6 cellular contexts compared by ENCODE assay signal in genomic region chr5:103860327-103860726, GRCh38.
"Had no signal": no experiment of that assay in that cellular context is flagged by ENCODE, and none has a peak within 500 bp of the region (broad histone marks: within the 10 kb centered on the region; RNA-seq: fewer than 3 reads in every experiment).

No MANE protein-coding gene starts in this region.

- DNase-seq: H9, HCEC 1CT, IMR-90, KG1 had no signal

- H3K4me3 ChIP-seq: GM23338, K562 had no signal

- ATAC-seq: GM23338, K562 had no signal
